ENCODE assay signal across 13 cellular contexts in the genomic region with DNA sequence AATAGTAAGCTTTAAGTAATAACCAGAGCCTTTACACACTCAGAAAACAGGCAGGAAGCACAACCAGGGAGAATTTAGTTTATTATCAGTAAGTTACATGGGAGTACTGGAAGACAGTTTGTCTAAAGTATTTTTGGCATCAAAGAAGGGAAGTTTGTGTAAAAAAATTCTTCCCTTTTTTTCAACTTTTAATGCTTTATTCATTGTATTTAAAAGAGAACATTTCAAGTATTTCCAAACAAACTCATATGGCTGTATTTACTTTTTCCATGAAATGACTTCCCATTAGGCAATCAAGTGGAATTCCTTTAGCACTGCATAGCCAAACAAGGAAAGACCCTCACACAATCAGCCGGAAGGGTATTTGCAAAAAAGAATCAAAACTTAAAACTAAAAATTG. TPM values are rescaled to one million over a fixed set of nuclear protein-coding genes. Genes with fewer than 3 reads are reported as not detected.
A peak's percentile ranks its signal among the peaks of the same experiment; 100 is the strongest.
DNase-seq lines count a peak whose midpoint lies in the region; ATAC-seq and TF ChIP-seq lines count a peak whose summit lies in the region.
"Had no signal": no experiment of that assay in that cellular context is flagged by ENCODE, and none has a peak within 500 bp of the region (broad histone marks: within the 10 kb centered on the region; RNA-seq: fewer than 3 reads in every experiment).

No MANE protein-coding gene starts in this region.

- POLR2A ChIA-PET in RWPE1 (lab: Yijun Ruan, JAX; ENCODE audit: low non-redundant PET) = no interaction called here

- CTCF ChIA-PET in RWPE1 (lab: Yijun Ruan, JAX) = interaction anchor here (0.6 kb wide), 1 partner anchor 48 kb away, joined by 6 read pairs; no protein-coding TSS in a partner anchor

- H3K4me3 ChIP-seq in heart right ventricle (no peak overlapping the region), adipocyte (ENCODE audit: low read length) (no peak overlapping the region), fibroblast of villous mesenchyme (ENCODE audit: low read depth, low read length) (no peak overlapping the region), transverse colon (no peak overlapping the region)

- ATAC-seq in heart right ventricle (peak in 4 of 8 donors; percentile 38 to 53 (median 48)), left cardiac atrium (no peak), GM18858 (IDR thresholded peaks at IDR 0.05; ENCODE audit: unreplicated experiment) (no peak)

- no peak for TF ChIP-seq POLR2A in transverse colon (IDR thresholded peaks at IDR 0.05)

- intact Hi-C loops in heart right ventricle (cut with DNase I) (no loop called here), left cardiac atrium (cut with DNase I) (no loop called here), transverse colon (cut with DNase I; ENCODE audit: low total_unique reads) (loop anchor here (5.0 kb wide), 1 partner anchor 1565 kb away; no protein-coding TSS in a partner anchor)

- H3K9ac ChIP-seq in adipocyte (ENCODE audit: low read length) = peak overlapping the region; percentile 30

- H3K36me3 ChIP-seq in heart right ventricle (peaks cover 0 to 46% (median 0%) of the 10 kb centered on the region in 9 donors), adipocyte (ENCODE audit: control insufficient read depth, insufficient read depth, low read length, severe bottlenecking) (no peaks in the 10 kb centered on the region), transverse colon (no peaks in the 10 kb centered on the region)

- H3K27ac ChIP-seq in heart right ventricle (peak overlapping the region in 6 of 10 donors; percentile 14 to 88 (median 58)), transverse colon (peak overlapping the region; percentile 27 to 32 (median 28)), RWPE1 (no peak overlapping the region)
- H3K27ac ChIP-seq: VCaP had no signal

- no peaks in the 10 kb centered on the region for H3K27me3 ChIP-seq in heart right ventricle
- H3K27me3 ChIP-seq in adipocyte (replicated peaks; ENCODE audit: control insufficient read depth, insufficient read depth, low read length) = no peaks in the 10 kb centered on the region
- H3K27me3 ChIP-seq in transverse colon = no peaks in the 10 kb centered on the region

- in situ Hi-C loops in transverse colon (cut with MboI; ENCODE audit: low pct_ligation_motif_present in 1 of 4, low pct_unique_long_range_greater_than_20kb in 1 of 4, low sequenced_read_pairs in 3 of 4) = no loop called here

- WGBS in heart right ventricle, 2 donors = 62 to 66% methylated on average over 1 of the region's 1 CpG
- 75 to 77% methylated on average over 1 of the region's 1 CpG for WGBS in transverse colon (ENCODE audit: low coverage in 1 of 2), 2 donors

- H3K4me1 ChIP-seq in heart right ventricle = peaks cover 3 to 92% (median 70%) of the 10 kb centered on the region in 9 donors
- peaks cover 73% of the 10 kb centered on the region for H3K4me1 ChIP-seq in adipocyte (ENCODE audit: control insufficient read depth, insufficient read depth, low read length)
- peaks cover 6 to 73% (median 21%) of the 10 kb centered on the region in 4 donors for H3K4me1 ChIP-seq in transverse colon

- DNase-seq in heart right ventricle (no peak), left cardiac atrium (no peak), adipocyte (ENCODE audit: low read depth) (peak; percentile 78), fibroblast of villous mesenchyme (ENCODE audit: low read depth) (peak; percentile 82), transverse colon (no peak), RWPE1 (ENCODE audit: low spot score) (no peak)
- no peak for DNase-seq in activated CD4-positive, alpha-beta T cell treated with anti-CD3 and anti-CD28 coated beads, Interleukin-2, amount 50 U/mL, for 48 hours
- DNase-seq: activated effector memory CD4-positive, alpha-beta T cell treated with Interleukin-2 at 50 U/mL for 16 hours; CD8-positive, alpha-beta memory T cell; effector CD8-positive, alpha-beta T cell; stimulated activated CD4-positive, alpha-beta T cell treated with anti-CD3 and anti-CD28 coated beads, Interleukin-2, amount 100 ng/mL, for 24 hours had no signal

- TF ChIP-seq EP300 in transverse colon (IDR thresholded peaks at IDR 0.05; ENCODE audit: low read depth) = no peak

- no peak for TF ChIP-seq CTCF in heart right ventricle (IDR thresholded peaks at IDR 0.05)
- TF ChIP-seq CTCF in fibroblast of villous mesenchyme (IDR thresholded peaks at IDR 0.05; ENCODE audit: insufficient read depth, low read depth, low read length) = no peak
- no peak for TF ChIP-seq CTCF in transverse colon (IDR thresholded peaks at IDR 0.05)
- TF ChIP-seq CTCF in RWPE1 (conservative IDR thresholded peaks at IDR 0.05; ENCODE audit: low read depth) = no peak

- H3K9me3 ChIP-seq in heart right ventricle (no peaks in the 10 kb centered on the region), adipocyte (ENCODE audit: control insufficient read depth, low read length) (no peaks in the 10 kb centered on the region), transverse colon (no peaks in the 10 kb centered on the region)

RNA-seq across cellular contexts. Expression of a gene that starts 26.7 kb away (rescaled TPM):
- total RNA-seq in heart right ventricle = 10 to 100 TPM; 16.2 to 37.4 (median 22.2) TPM
- polyA plus RNA-seq in heart right ventricle = 10 to 100 TPM in 1 of 2 donors, 1 to 10 TPM in 1; 9.4 to 30.0 TPM
- total RNA-seq in left cardiac atrium = 10 to 100 TPM; 28.3 to 30.4 TPM
- total RNA-seq in fibroblast of villous mesenchyme = 52.5 and 84.2 TPM in 2 replicates
- total RNA-seq in transverse colon = 10 to 100 TPM; 11.5 to 59.4 (median 29.2) TPM

Comparison
In these comparisons a context has a peak if more than half of its experiments do, and no peak if none do; other contexts are left out.
1. DNase-seq: peak in adipocyte (single experiment) and fibroblast of villous mesenchyme (single experiment); none in heart right ventricle (0 of 2), left cardiac atrium (single experiment), transverse colon (single experiment), RWPE1 (single experiment) and activated CD4-positive, alpha-beta T cell treated with anti-CD3 and anti-CD28 coated beads, Interleukin-2, amount 50 U/mL, for 48 hours (0 of 2).